17 cellular contexts compared by ENCODE assay signal in the genomic region with DNA sequence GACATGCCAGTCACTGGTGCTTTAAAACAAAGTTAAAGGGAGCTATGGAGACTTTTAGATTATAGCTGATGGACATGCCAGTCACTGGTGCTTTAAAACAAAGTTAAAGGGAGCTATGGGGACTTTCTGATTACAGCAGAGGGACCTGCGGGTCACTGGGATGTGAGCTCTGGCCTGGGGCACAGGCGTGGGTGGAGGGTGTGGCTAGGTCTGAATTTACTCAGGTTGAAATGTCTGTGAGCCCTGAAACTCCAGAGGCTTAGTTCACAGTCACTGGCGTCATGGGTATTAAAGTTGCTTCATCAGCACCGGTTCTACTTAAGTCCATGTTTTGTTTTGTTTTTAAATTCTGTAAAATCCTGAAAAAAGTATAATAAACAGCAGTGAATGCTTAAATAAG. TPM values are rescaled to one million over a fixed set of nuclear protein-coding genes. Genes with fewer than 3 reads are reported as not detected.
DNase-seq lines count a peak whose midpoint lies in the region; ATAC-seq and TF ChIP-seq lines count a peak whose summit lies in the region.
"Had no signal": no experiment of that assay in that cellular context is flagged by ENCODE, and none has a peak within 500 bp of the region (broad histone marks: within the 10 kb centered on the region; RNA-seq: fewer than 3 reads in every experiment).

No MANE protein-coding gene starts in this region.

- no peaks in the 10 kb centered on the region for H3K36me3 Mint-ChIP-seq in activated CD4-positive, alpha-beta T cell treated with anti-CD3 and anti-CD28 coated beads for 36 hours (ENCODE audit: low read depth)
- H3K36me3 Mint-ChIP-seq in activated CD4-positive, alpha-beta T cell treated with anti-CD3 and anti-CD28 coated beads, Interleukin-2, amount 10 ng/mL, durations not matched to agents 24 days and 14 days (ENCODE audit: low read depth), result no peaks in the 10 kb centered on the region
- H3K36me3 Mint-ChIP-seq in activated T-helper 1 cell treated with anti-CD3 and anti-CD28 coated beads, Interleukin-12 subunit alpha, Interleukin-12 subunit beta, Interleukin-2, Interleukin-4 antibody, amounts not matched to agents 30 ng/mL and 10 ng/mL and 1 ng/mL, durations not matched to agents 14 hours and 24 hours and 36 hours (ENCODE audit: low read depth), result no peaks in the 10 kb centered on the region
- no peaks in the 10 kb centered on the region for H3K36me3 Mint-ChIP-seq in naive thymus-derived CD8-positive, alpha-beta T cell
- H3K36me3 Mint-ChIP-seq: activated naive CD4-positive, alpha-beta T cell treated with anti-CD3 and anti-CD28 coated beads, Interleukin-2, amount 50 U/mL, for 24 hours had no signal

- H3K27me3 Mint-ChIP-seq in activated CD4-positive, alpha-beta T cell treated with anti-CD3 and anti-CD28 coated beads for 36 hours, result peaks cover 25% of the 10 kb centered on the region
- H3K27me3 Mint-ChIP-seq in activated CD4-positive, alpha-beta T cell treated with anti-CD3 and anti-CD28 coated beads, Interleukin-2, amount 10 ng/mL, durations not matched to agents 24 days and 14 days, result peaks cover 13% of the 10 kb centered on the region
- H3K27me3 Mint-ChIP-seq in activated T-helper 1 cell treated with anti-CD3 and anti-CD28 coated beads, Interleukin-12 subunit alpha, Interleukin-12 subunit beta, Interleukin-2, Interleukin-4 antibody, amounts not matched to agents 30 ng/mL and 10 ng/mL and 1 ng/mL, durations not matched to agents 14 hours and 24 hours and 36 hours (ENCODE audit: insufficient read depth), result peaks cover 3% of the 10 kb centered on the region
- H3K27me3 Mint-ChIP-seq in naive thymus-derived CD8-positive, alpha-beta T cell, result peaks cover 10 to 63% (median 19%) of the 10 kb centered on the region in 5 donors

- CTCF ChIA-PET in activated CD4-positive, alpha-beta T cell treated with anti-CD3 and anti-CD28 coated beads for 36 hours (lab: Charles Lee), result no interaction called here

- POLR2A ChIA-PET in activated CD4-positive, alpha-beta T cell treated with anti-CD3 and anti-CD28 coated beads for 36 hours (lab: Charles Lee), result no interaction called here
- POLR2A ChIA-PET in naive thymus-derived CD8-positive, alpha-beta T cell (lab: Charles Lee), result no interaction called here

- H3K4me1 ChIP-seq in foreskin keratinocyte, result no peaks in the 10 kb centered on the region
- H3K4me1 ChIP-seq: colonic mucosa had no signal

- H3K9me3 Mint-ChIP-seq in activated CD4-positive, alpha-beta T cell treated with anti-CD3 and anti-CD28 coated beads for 36 hours (ENCODE audit: low read depth), result no peaks in the 10 kb centered on the region
- no peaks in the 10 kb centered on the region for H3K9me3 Mint-ChIP-seq in activated CD4-positive, alpha-beta T cell treated with anti-CD3 and anti-CD28 coated beads, Interleukin-2, amount 10 ng/mL, durations not matched to agents 24 days and 14 days
- no peaks in the 10 kb centered on the region for H3K9me3 Mint-ChIP-seq in activated T-helper 1 cell treated with anti-CD3 and anti-CD28 coated beads, Interleukin-12 subunit alpha, Interleukin-12 subunit beta, Interleukin-2, Interleukin-4 antibody, amounts not matched to agents 30 ng/mL and 10 ng/mL and 1 ng/mL, durations not matched to agents 14 hours and 24 hours and 36 hours
- no peaks in the 10 kb centered on the region for H3K9me3 Mint-ChIP-seq in naive thymus-derived CD8-positive, alpha-beta T cell
- H3K9me3 Mint-ChIP-seq: activated B cell treated with CpG ODN at 0.5 μM for 24 hours; activated naive CD4-positive, alpha-beta T cell treated with anti-CD3 and anti-CD28 coated beads, Interleukin-2, amount 50 U/mL, for 24 hours had no signal

- intact Hi-C loops in activated CD4-positive, alpha-beta T cell treated with anti-CD3 and anti-CD28 coated beads for 36 hours (cut with DNase I, micrococcal nuclease), result no loop called here
- intact Hi-C loops in activated CD4-positive, alpha-beta T cell treated with anti-CD3 and anti-CD28 coated beads, Interleukin-2, amount 10 ng/mL, durations not matched to agents 24 days and 14 days (cut with micrococcal nuclease), result no loop called here
- intact Hi-C loops in activated T-helper 1 cell treated with anti-CD3 and anti-CD28 coated beads, Interleukin-12 subunit alpha, Interleukin-12 subunit beta, Interleukin-2, Interleukin-4 antibody, amounts not matched to agents 30 ng/mL and 10 ng/mL and 1 ng/mL, durations not matched to agents 14 hours and 24 hours and 36 hours (cut with micrococcal nuclease), result no loop called here

- peak; percentile 10 for DNase-seq in activated CD4-positive, alpha-beta T cell treated with anti-CD3 and anti-CD28 coated beads for 36 hours
- no peak for DNase-seq in activated CD4-positive, alpha-beta T cell treated with anti-CD3 and anti-CD28 coated beads, Interleukin-2, amount 10 ng/mL, durations not matched to agents 24 days and 14 days
- no peak for DNase-seq in foreskin keratinocyte
- DNase-seq in dermis blood vessel endothelial cell, result no peak
- DNase-seq in activated T-helper 1 cell treated with anti-CD3 and anti-CD28 coated beads, Interleukin-12 subunit alpha, Interleukin-12 subunit beta, Interleukin-2, Interleukin-4 antibody, amounts not matched to agents 30 ng/mL and 10 ng/mL and 1 ng/mL, durations not matched to agents 14 hours and 24 hours and 36 hours (ENCODE audit: low spot score), result no peak
- DNase-seq in naive thymus-derived CD8-positive, alpha-beta T cell, result no peak
- DNase-seq: activated B cell treated with CpG ODN at 0.5 μM for 24 hours, colonic mucosa, IMR-90, left ventricle myocardium superior, NCI-H446 treated with DMSO at 0.1 percent for 48 hours, SHP77, substantia nigra had no signal

- TF ChIP-seq CTCF in foreskin keratinocyte (conservative IDR thresholded peaks at IDR 0.05), result no peak

- H3K27me3 ChIP-seq in foreskin keratinocyte, result no peaks in the 10 kb centered on the region
- H3K27me3 ChIP-seq: colonic mucosa had no signal

- H3K27ac Mint-ChIP-seq in activated CD4-positive, alpha-beta T cell treated with anti-CD3 and anti-CD28 coated beads for 36 hours, result no peak overlapping the region
- no peak overlapping the region for H3K27ac Mint-ChIP-seq in activated CD4-positive, alpha-beta T cell treated with anti-CD3 and anti-CD28 coated beads, Interleukin-2, amount 10 ng/mL, durations not matched to agents 24 days and 14 days
- no peak overlapping the region for H3K27ac Mint-ChIP-seq in activated T-helper 1 cell treated with anti-CD3 and anti-CD28 coated beads, Interleukin-12 subunit alpha, Interleukin-12 subunit beta, Interleukin-2, Interleukin-4 antibody, amounts not matched to agents 30 ng/mL and 10 ng/mL and 1 ng/mL, durations not matched to agents 14 hours and 24 hours and 36 hours
- H3K27ac Mint-ChIP-seq in naive thymus-derived CD8-positive, alpha-beta T cell, result no peak overlapping the region
- H3K27ac Mint-ChIP-seq: activated B cell treated with CpG ODN at 0.5 μM for 24 hours; activated naive CD4-positive, alpha-beta T cell treated with anti-CD3 and anti-CD28 coated beads, Interleukin-2, amount 50 U/mL, for 24 hours had no signal

- H3K4me1 Mint-ChIP-seq in activated CD4-positive, alpha-beta T cell treated with anti-CD3 and anti-CD28 coated beads for 36 hours, result no peaks in the 10 kb centered on the region
- H3K4me1 Mint-ChIP-seq in activated CD4-positive, alpha-beta T cell treated with anti-CD3 and anti-CD28 coated beads, Interleukin-2, amount 10 ng/mL, durations not matched to agents 24 days and 14 days, result no peaks in the 10 kb centered on the region
- no peaks in the 10 kb centered on the region for H3K4me1 Mint-ChIP-seq in activated T-helper 1 cell treated with anti-CD3 and anti-CD28 coated beads, Interleukin-12 subunit alpha, Interleukin-12 subunit beta, Interleukin-2, Interleukin-4 antibody, amounts not matched to agents 30 ng/mL and 10 ng/mL and 1 ng/mL, durations not matched to agents 14 hours and 24 hours and 36 hours (ENCODE audit: low read depth)
- peaks cover 0 to 4% (median 0%) of the 10 kb centered on the region in 4 donors for H3K4me1 Mint-ChIP-seq in naive thymus-derived CD8-positive, alpha-beta T cell
- H3K4me1 Mint-ChIP-seq: activated naive CD4-positive, alpha-beta T cell treated with anti-CD3 and anti-CD28 coated beads, Interleukin-2, amount 50 U/mL, for 24 hours had no signal

- H3K4me3 Mint-ChIP-seq in activated CD4-positive, alpha-beta T cell treated with anti-CD3 and anti-CD28 coated beads for 36 hours, result no peak overlapping the region
- H3K4me3 Mint-ChIP-seq in activated CD4-positive, alpha-beta T cell treated with anti-CD3 and anti-CD28 coated beads, Interleukin-2, amount 10 ng/mL, durations not matched to agents 24 days and 14 days, result no peak overlapping the region
- H3K4me3 Mint-ChIP-seq in activated T-helper 1 cell treated with anti-CD3 and anti-CD28 coated beads, Interleukin-12 subunit alpha, Interleukin-12 subunit beta, Interleukin-2, Interleukin-4 antibody, amounts not matched to agents 30 ng/mL and 10 ng/mL and 1 ng/mL, durations not matched to agents 14 hours and 24 hours and 36 hours, result no peak overlapping the region
- no peak overlapping the region for H3K4me3 Mint-ChIP-seq in naive thymus-derived CD8-positive, alpha-beta T cell
- H3K4me3 Mint-ChIP-seq: activated B cell treated with CpG ODN at 0.5 μM for 24 hours; activated naive CD4-positive, alpha-beta T cell treated with anti-CD3 and anti-CD28 coated beads, Interleukin-2, amount 50 U/mL, for 24 hours had no signal

- ATAC-seq in activated CD4-positive, alpha-beta T cell treated with anti-CD3 and anti-CD28 coated beads for 36 hours, result no peak
- peak; percentile 89 for ATAC-seq in GM21723 (IDR thresholded peaks at IDR 0.05; ENCODE audit: unreplicated experiment)
- peak; percentile 75 for ATAC-seq in HG03108 (IDR thresholded peaks at IDR 0.05; ENCODE audit: unreplicated experiment)
- peak; percentile 20 for ATAC-seq in foreskin keratinocyte
- no peak for ATAC-seq in naive thymus-derived CD8-positive, alpha-beta T cell
- ATAC-seq: left ventricle myocardium superior had no signal

- no peak overlapping the region for H3K27ac ChIP-seq in foreskin keratinocyte
- H3K27ac ChIP-seq: 22Rv1, colonic mucosa had no signal

RNA-seq across cellular contexts. Expression of a gene that starts 49.0 kb away (rescaled TPM):
- 10 to 100 TPM; 27.0 to 27.1 TPM for total RNA-seq in activated CD4-positive, alpha-beta T cell treated with anti-CD3 and anti-CD28 coated beads for 36 hours
- 21.5 and 25.1 TPM in 2 replicates for total RNA-seq in activated CD4-positive, alpha-beta T cell treated with anti-CD3 and anti-CD28 coated beads, Interleukin-2, amount 10 ng/mL, durations not matched to agents 24 days and 14 days
- total RNA-seq in foreskin keratinocyte, result 23.2 and 27.5 TPM in 2 replicates
- 32.6 and 33.5 TPM in 2 replicates for polyA plus RNA-seq in foreskin keratinocyte
- total RNA-seq in dermis blood vessel endothelial cell, result 22.2 and 35.6 TPM in 2 replicates
- total RNA-seq in activated T-helper 1 cell treated with anti-CD3 and anti-CD28 coated beads, Interleukin-12 subunit alpha, Interleukin-12 subunit beta, Interleukin-2, Interleukin-4 antibody, amounts not matched to agents 30 ng/mL and 10 ng/mL and 1 ng/mL, durations not matched to agents 14 hours and 24 hours and 36 hours, result 23.3 and 24.9 TPM in 2 replicates
- total RNA-seq in naive thymus-derived CD8-positive, alpha-beta T cell, result 10 to 100 TPM; 40.2 to 41.4 TPM
- 10 to 100 TPM; 22.1 to 29.8 (median 23.3) TPM for polyA plus RNA-seq in naive thymus-derived CD8-positive, alpha-beta T cell

Comparison
In these comparisons a context has a peak if more than half of its experiments do, and no peak if none do; other contexts are left out.
1. ATAC-seq: peak in GM21723 (single experiment), HG03108 (single experiment) and foreskin keratinocyte (single experiment); none in activated CD4-positive, alpha-beta T cell treated with anti-CD3 and anti-CD28 coated beads for 36 hours (single experiment) and naive thymus-derived CD8-positive, alpha-beta T cell (0 of 2).